ENCODE assay signal across 14 cellular contexts in genomic region chr17:68034452-68034776, GRCh38. TPM values are rescaled to one million over a fixed set of nuclear protein-coding genes. Genes with fewer than 3 reads are reported as not detected.
DNase-seq lines count a peak whose midpoint lies in the region; ATAC-seq and TF ChIP-seq lines count a peak whose summit lies in the region.
"Had no signal": no experiment of that assay in that cellular context is flagged by ENCODE, and none has a peak within 500 bp of the region (broad histone marks: within the 10 kb centered on the region; RNA-seq: fewer than 3 reads in every experiment).

No MANE protein-coding gene starts in this region.

- H4K20me1 ChIP-seq in SK-N-SH (ENCODE audit: insufficient read depth), result peaks cover 19% of the 10 kb centered on the region; the same call in 1 of the 2 replicates
- no peaks in the 10 kb centered on the region for H4K20me1 ChIP-seq in OCI-LY1 (ENCODE audit: insufficient read depth, low read length)

- no peak overlapping the region for H3K9ac ChIP-seq in SK-N-SH
- H3K9ac ChIP-seq in OCI-LY1 (ENCODE audit: low read length), result peak overlapping the region; percentile 64

- 80% methylated on average over 1 of the region's 1 CpG for WGBS in SK-N-SH (ENCODE audit: low lambda C conversion rate)

- H3K36me3 ChIP-seq in SK-N-SH (replicated peaks in 1 of 2; ENCODE audit: control insufficient read depth in 1 of 2, insufficient read depth in 2 of 2, low read length in 1 of 2), result peaks cover 13 to 22% of the 10 kb centered on the region in 2 experiments
- peaks cover 37% of the 10 kb centered on the region for H3K36me3 ChIP-seq in OCI-LY1 (ENCODE audit: insufficient read depth, low read length)

- peak overlapping the region; percentile 79 for H2AFZ ChIP-seq in SK-N-SH (ENCODE audit: low read depth)
- H2AFZ ChIP-seq in OCI-LY1 (ENCODE audit: low read length), result peak overlapping the region; percentile 88

- POLR2A ChIA-PET in SK-N-SH (lab: Yijun Ruan, JAX), result no interaction called here

- no peaks in the 10 kb centered on the region for H3K27me3 ChIP-seq in SK-N-SH (ENCODE audit: insufficient read depth)
- no peaks in the 10 kb centered on the region for H3K27me3 ChIP-seq in OCI-LY1 (ENCODE audit: insufficient read depth, low read length)
- H3K27me3 ChIP-seq: thyroid gland had no signal

- TF ChIP-seq CTCF in SK-N-SH (IDR thresholded peaks at IDR 0.05) (no peak), OCI-LY1 (IDR thresholded peaks at IDR 0.05; ENCODE audit: low read length) (no peak), retinal pigment epithelial cell (conservative IDR thresholded peaks at IDR 0.05; ENCODE audit: low read depth, low read length) (no peak)

- CTCF ChIA-PET in SK-N-SH (lab: Yijun Ruan, JAX), result no interaction called here

- H3K4me3 ChIP-seq in SK-N-SH (ENCODE audit: low read depth in 2 of 2, low read length in 1 of 2) (no peak overlapping the region), OCI-LY1 (ENCODE audit: low read depth, low read length, poor library complexity, severe bottlenecking) (peak overlapping the region; percentile 53), retinal pigment epithelial cell (ENCODE audit: low read length) (peak overlapping the region; percentile 23)
- H3K4me3 ChIP-seq: thyroid gland had no signal

- no peak for ATAC-seq in SK-N-SH treated with all-trans-retinoic acid at 6 μM for 48 hours

- no peak for TF ChIP-seq RAD21 in SK-N-SH (IDR thresholded peaks at IDR 0.05; ENCODE audit: low read length)

- no peaks in the 10 kb centered on the region for H3K9me2 ChIP-seq in SK-N-SH
- H3K9me2 ChIP-seq in OCI-LY1 (ENCODE audit: low read depth, low read length), result no peaks in the 10 kb centered on the region

- peaks cover 2 to 8% of the 10 kb centered on the region in 2 experiments; a peak in 3 of 4 replicates for H3K4me1 ChIP-seq in SK-N-SH (ENCODE audit: control insufficient read depth in 1 of 2, insufficient read depth in 2 of 2, low read depth in 1 of 2, low read length in 1 of 2)
- peaks cover 26% of the 10 kb centered on the region for H3K4me1 ChIP-seq in OCI-LY1 (ENCODE audit: insufficient read depth, low read length, severe bottlenecking)

- H3K4me2 ChIP-seq in SK-N-SH, result peak overlapping the region; percentile 63; the same call in 1 of the 2 replicates
- peak overlapping the region; percentile 73 for H3K4me2 ChIP-seq in OCI-LY1 (ENCODE audit: low read length)

- H3F3A ChIP-seq in SK-N-SH (replicated peaks; ENCODE audit: insufficient read depth), result no peaks in the 10 kb centered on the region
- no peaks in the 10 kb centered on the region for H3F3A ChIP-seq in OCI-LY1 (ENCODE audit: insufficient read depth, low read length)

- TF ChIP-seq EP300 in SK-N-SH (IDR thresholded peaks at IDR 0.05; ENCODE audit: borderline replicate concordance in 1 of 2, low read depth in 1 of 2, low read length in 1 of 2), result no peak

- H3K79me2 ChIP-seq in SK-N-SH (ENCODE audit: insufficient read depth) (peaks cover 39% of the 10 kb centered on the region), OCI-LY1 (ENCODE audit: insufficient read depth, low read length) (peaks cover 20% of the 10 kb centered on the region)

- H3K9me3 ChIP-seq in SK-N-SH (no peaks in the 10 kb centered on the region), OCI-LY1 (ENCODE audit: low read length) (no peaks in the 10 kb centered on the region)
- H3K9me3 ChIP-seq: thyroid gland had no signal

- H3K27ac ChIP-seq in SK-N-SH (ENCODE audit: low read depth in 2 of 2, low read length in 1 of 2) (peak overlapping the region; percentile 16 to 48; a peak in 3 of 4 replicates), OCI-LY1 (ENCODE audit: low read depth, low read length, poor library complexity, severe bottlenecking) (no peak overlapping the region)
- H3K27ac ChIP-seq: thyroid gland had no signal

- DNase-seq in SK-N-SH, result no peak
- peak; percentile 18 for DNase-seq in fibroblast of peridontal ligament (ENCODE audit: extremely low read depth)
- DNase-seq in retinal pigment epithelial cell (ENCODE audit: low read depth), result no peak
- DNase-seq in NCI-H526 (lab: John Stamatoyannopoulos, UW), result no peak
- DNase-seq in HuH-7 (ENCODE audit: low spot score), result no peak
- no peak for DNase-seq in NCI-H146 treated with DMSO at 0.1 percent for 48 hours (lab: John Stamatoyannopoulos, UW; ENCODE audit: unreplicated experiment)
- DNase-seq: activated CD4-positive, alpha-beta T cell treated with anti-CD3 and anti-CD28 coated beads for 48 hours; activated gamma-delta T cell; GOT3; NCI-H1092; NCI-H526 treated with DMSO at 0.1 percent for 48 hours; thyroid gland had no signal

TF ChIP-seq in SK-N-SH, 30 proteins besides CTCF, POLR2A, EP300 and RAD21 (continues in another document):
- TF ChIP-seq TAF1 (IDR thresholded peaks at IDR 0.05; ENCODE audit: borderline replicate concordance, low read depth, low read length) (no peak), SMC3 (IDR thresholded peaks at IDR 0.05; ENCODE audit: low read depth, low read length) (no peak), USF1 (IDR thresholded peaks at IDR 0.05; ENCODE audit: borderline replicate concordance, low read depth) (no peak), EZH2phosphoT487 (IDR thresholded peaks at IDR 0.05; ENCODE audit: borderline replicate concordance, low read depth) (no peak), SIN3A (IDR thresholded peaks at IDR 0.05; ENCODE audit: borderline replicate concordance, low read depth, low read length) (no peak), MXI1 (IDR thresholded peaks at IDR 0.05; ENCODE audit: low read depth, low read length) (no peak), FOSL2 (IDR thresholded peaks at IDR 0.05; ENCODE audit: borderline replicate concordance, low read depth) (no peak)
- TF ChIP-seq, protein P1, sequence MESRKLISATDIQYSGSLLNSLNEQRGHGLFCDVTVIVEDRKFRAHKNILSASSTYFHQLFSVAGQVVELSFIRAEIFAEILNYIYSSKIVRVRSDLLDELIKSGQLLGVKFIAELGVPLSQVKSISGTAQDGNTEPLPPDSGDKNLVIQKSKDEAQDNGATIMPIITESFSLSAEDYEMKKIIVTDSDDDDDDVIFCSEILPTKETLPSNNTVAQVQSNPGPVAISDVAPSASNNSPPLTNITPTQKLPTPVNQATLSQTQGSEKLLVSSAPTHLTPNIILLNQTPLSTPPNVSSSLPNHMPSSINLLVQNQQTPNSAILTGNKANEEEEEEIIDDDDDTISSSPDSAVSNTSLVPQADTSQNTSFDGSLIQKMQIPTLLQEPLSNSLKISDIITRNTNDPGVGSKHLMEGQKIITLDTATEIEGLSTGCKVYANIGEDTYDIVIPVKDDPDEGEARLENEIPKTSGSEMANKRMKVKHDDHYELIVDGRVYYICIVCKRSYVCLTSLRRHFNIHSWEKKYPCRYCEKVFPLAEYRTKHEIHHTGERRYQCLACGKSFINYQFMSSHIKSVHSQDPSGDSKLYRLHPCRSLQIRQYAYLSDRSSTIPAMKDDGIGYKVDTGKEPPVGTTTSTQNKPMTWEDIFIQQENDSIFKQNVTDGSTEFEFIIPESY (IDR thresholded peaks at IDR 0.05; ENCODE audit: borderline replicate concordance, low read depth), result no peak

TF ChIP-seq in SK-N-SH treated with all-trans-retinoic acid at 6 μM for 48 hours, 23 proteins besides CTCF, POLR2A, EP300 and RAD21 (continues in another document):
- TF ChIP-seq GLIS3 (CRISPR knock-in tag; IDR thresholded peaks at IDR 0.05), result no peak
- no peak for TF ChIP-seq ISL1 (CRISPR knock-in tag; IDR thresholded peaks at IDR 0.05)
- TF ChIP-seq RARB (CRISPR knock-in tag; IDR thresholded peaks at IDR 0.05), result no peak
- no peak for TF ChIP-seq ZNF565 (CRISPR knock-in tag; conservative IDR thresholded peaks at IDR 0.05; ENCODE audit: low read depth)
- TF ChIP-seq BACH2 (CRISPR knock-in tag; IDR thresholded peaks at IDR 0.05; ENCODE audit: borderline replicate concordance), result no peak
- no peak for TF ChIP-seq ZNF8 (CRISPR knock-in tag; IDR thresholded peaks at IDR 0.05)
- no peak for TF ChIP-seq POU6F1 (CRISPR knock-in tag; IDR thresholded peaks at IDR 0.05; ENCODE audit: borderline replicate concordance, low read depth)
- TF ChIP-seq PPARA (CRISPR knock-in tag; IDR thresholded peaks at IDR 0.05; ENCODE audit: borderline replicate concordance), result no peak
- TF ChIP-seq OSR1 (CRISPR knock-in tag; IDR thresholded peaks at IDR 0.05), result no peak
- no peak for TF ChIP-seq TCF4 (CRISPR knock-in tag; IDR thresholded peaks at IDR 0.05; ENCODE audit: borderline replicate concordance)
- TF ChIP-seq, protein P2, sequence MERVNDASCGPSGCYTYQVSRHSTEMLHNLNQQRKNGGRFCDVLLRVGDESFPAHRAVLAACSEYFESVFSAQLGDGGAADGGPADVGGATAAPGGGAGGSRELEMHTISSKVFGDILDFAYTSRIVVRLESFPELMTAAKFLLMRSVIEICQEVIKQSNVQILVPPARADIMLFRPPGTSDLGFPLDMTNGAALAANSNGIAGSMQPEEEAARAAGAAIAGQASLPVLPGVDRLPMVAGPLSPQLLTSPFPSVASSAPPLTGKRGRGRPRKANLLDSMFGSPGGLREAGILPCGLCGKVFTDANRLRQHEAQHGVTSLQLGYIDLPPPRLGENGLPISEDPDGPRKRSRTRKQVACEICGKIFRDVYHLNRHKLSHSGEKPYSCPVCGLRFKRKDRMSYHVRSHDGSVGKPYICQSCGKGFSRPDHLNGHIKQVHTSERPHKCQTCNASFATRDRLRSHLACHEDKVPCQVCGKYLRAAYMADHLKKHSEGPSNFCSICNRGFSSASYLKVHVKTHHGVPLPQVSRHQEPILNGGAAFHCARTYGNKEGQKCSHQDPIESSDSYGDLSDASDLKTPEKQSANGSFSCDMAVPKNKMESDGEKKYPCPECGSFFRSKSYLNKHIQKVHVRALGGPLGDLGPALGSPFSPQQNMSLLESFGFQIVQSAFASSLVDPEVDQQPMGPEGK (CRISPR knock-in tag; IDR thresholded peaks at IDR 0.05; ENCODE audit: borderline replicate concordance), result no peak
- TF ChIP-seq ARNTL (CRISPR knock-in tag; IDR thresholded peaks at IDR 0.05; ENCODE audit: borderline replicate concordance, low read depth), result no peak

RNA-seq across cellular contexts. Expression of gene KPNA2, which starts 1.1 kb away (rescaled TPM):
- polyA plus RNA-seq in SK-N-SH (2012; rRNA removed), result 122 and 139 TPM in 2 replicates
- 122 and 123 TPM in 2 replicates for polyA plus RNA-seq in SK-N-SH (2012; cell fraction: cytosol; rRNA removed)
- polyA plus RNA-seq in SK-N-SH (2012; cell fraction: nucleus; rRNA removed), result 71.3 and 114 TPM in 2 replicates

RNA-seq across cellular contexts. Expression of gene C17orf58, which starts 38.1 kb away (rescaled TPM):
- 21.2 and 22.9 TPM in 2 replicates for polyA plus RNA-seq in SK-N-SH (2012; rRNA removed)
- polyA plus RNA-seq in SK-N-SH (2012; cell fraction: cytosol; rRNA removed), result 23.1 and 23.4 TPM in 2 replicates
- polyA plus RNA-seq in SK-N-SH (2012; cell fraction: nucleus; rRNA removed), result 9.6 and 13.8 TPM in 2 replicates

Comparison
In these comparisons a context has a peak if more than half of its experiments do, and no peak if none do; other contexts are left out.
1. H3K4me3 ChIP-seq: peak in OCI-LY1 (single experiment) and retinal pigment epithelial cell (single experiment); none in SK-N-SH (0 of 2).